ENCODE assay signal across 1 cellular context in genomic region chr19:32866564-32867265, GRCh38.
TF ChIP-seq lines count a peak whose summit lies in the region.

No MANE protein-coding gene starts in this region.

TF ChIP-seq in H1, 55 proteins besides CTCF, POLR2A, EP300 and RAD21:
- TF ChIP-seq ATF2 (IDR thresholded peaks at IDR 0.05; ENCODE audit: low read length), result no peak
- TF ChIP-seq RXRA (IDR thresholded peaks at IDR 0.05; ENCODE audit: insufficient read depth, low read depth, low read length), result no peak
- no peak for TF ChIP-seq TEAD4 (IDR thresholded peaks at IDR 0.05; ENCODE audit: low read depth, low read length)
- TF ChIP-seq, protein P1, sequence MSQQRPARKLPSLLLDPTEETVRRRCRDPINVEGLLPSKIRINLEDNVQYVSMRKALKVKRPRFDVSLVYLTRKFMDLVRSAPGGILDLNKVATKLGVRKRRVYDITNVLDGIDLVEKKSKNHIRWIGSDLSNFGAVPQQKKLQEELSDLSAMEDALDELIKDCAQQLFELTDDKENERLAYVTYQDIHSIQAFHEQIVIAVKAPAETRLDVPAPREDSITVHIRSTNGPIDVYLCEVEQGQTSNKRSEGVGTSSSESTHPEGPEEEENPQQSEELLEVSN (IDR thresholded peaks at IDR 0.05), result no peak
- TF ChIP-seq POU5F1 (IDR thresholded peaks at IDR 0.05; ENCODE audit: low read depth, low read length), result no peak
- no peak for TF ChIP-seq ZNF274 (IDR thresholded peaks at IDR 0.05; ENCODE audit: borderline replicate concordance, extremely low read depth, low read length)
- TF ChIP-seq PHF8 (conservative IDR thresholded peaks at IDR 0.05; ENCODE audit: low read depth, low read length), result no peak
- no peak for TF ChIP-seq CBX8 (IDR thresholded peaks at IDR 0.05; ENCODE audit: borderline replicate concordance, low read depth, low read length)
- no peak for TF ChIP-seq MAX (IDR thresholded peaks at IDR 0.05)
- TF ChIP-seq EGR1 (IDR thresholded peaks at IDR 0.05; ENCODE audit: borderline replicate concordance, low read depth, low read length), result no peak
- TF ChIP-seq EZH2 (IDR thresholded peaks at IDR 0.05; ENCODE audit: low read depth, low read length, severe bottlenecking), result no peak
- no peak for TF ChIP-seq SP1 (IDR thresholded peaks at IDR 0.05; ENCODE audit: low read depth, low read length)
- no peak for TF ChIP-seq RFX5 (IDR thresholded peaks at IDR 0.05; ENCODE audit: borderline replicate concordance, low read depth, low read length)
- TF ChIP-seq SIX5 (IDR thresholded peaks at IDR 0.05; ENCODE audit: low read depth, low read length), result no peak
- TF ChIP-seq YY1 (IDR thresholded peaks at IDR 0.05; ENCODE audit: low read depth, low read length), result no peak
- no peak for TF ChIP-seq TBP (IDR thresholded peaks at IDR 0.05; ENCODE audit: low read depth, low read length)
TF ChIP-seq in H1: peak in this region for 0.
